Comparison of ENCODE assay signal across 8 cellular contexts in the genomic region with DNA sequence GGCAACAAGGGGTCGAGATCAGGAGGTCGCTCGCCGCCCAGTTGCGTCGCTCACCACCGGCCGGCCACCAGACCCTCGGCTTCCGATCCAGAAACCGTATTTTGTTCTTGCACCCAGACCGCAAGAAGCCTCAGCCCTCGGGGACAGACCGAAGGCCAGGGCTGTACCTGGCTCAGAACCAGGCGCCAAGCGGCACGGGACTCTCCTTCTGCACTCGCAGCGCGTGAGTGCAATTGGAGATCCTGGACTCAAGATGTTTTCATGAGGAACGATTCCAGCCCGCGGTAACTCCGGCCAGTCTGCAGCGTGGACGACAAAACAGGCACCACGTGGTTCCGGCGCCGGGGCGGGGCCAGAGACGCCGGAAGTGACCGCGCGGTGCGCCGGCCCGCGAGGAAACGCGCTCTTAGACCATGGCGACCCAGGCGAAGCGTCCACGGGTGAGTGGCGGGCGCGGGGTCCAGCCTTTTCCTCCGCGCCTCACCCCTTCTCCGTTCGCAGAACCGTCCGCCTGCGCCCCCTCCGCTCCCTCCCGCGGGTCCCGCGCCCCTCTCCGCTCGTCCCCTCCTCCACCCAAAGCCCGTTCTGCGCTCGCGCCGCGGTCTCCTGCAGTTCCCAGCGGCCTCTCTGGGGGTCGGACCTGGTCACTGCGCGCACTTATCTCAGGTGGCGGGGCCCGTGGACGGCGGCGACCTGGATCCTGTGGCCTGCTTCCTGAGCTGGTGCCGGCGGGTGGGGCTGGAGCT.
DNase-seq lines count a peak whose midpoint lies in the region; ATAC-seq and TF ChIP-seq lines count a peak whose summit lies in the region.

A gene with protein sequence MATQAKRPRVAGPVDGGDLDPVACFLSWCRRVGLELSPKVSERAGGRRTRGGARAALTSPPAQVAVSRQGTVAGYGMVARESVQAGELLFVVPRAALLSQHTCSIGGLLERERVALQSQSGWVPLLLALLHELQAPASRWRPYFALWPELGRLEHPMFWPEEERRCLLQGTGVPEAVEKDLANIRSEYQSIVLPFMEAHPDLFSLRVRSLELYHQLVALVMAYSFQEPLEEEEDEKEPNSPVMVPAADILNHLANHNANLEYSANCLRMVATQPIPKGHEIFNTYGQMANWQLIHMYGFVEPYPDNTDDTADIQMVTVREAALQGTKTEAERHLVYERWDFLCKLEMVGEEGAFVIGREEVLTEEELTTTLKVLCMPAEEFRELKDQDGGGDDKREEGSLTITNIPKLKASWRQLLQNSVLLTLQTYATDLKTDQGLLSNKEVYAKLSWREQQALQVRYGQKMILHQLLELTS (plus strand): TSS at position 393 of the 746 bp plus-strand sequence. CDS start 21 bp downstream, at position 414.

- peak; percentile 31; the same call in 1 of the 2 replicates for TF ChIP-seq CTCF in RWPE1 (conservative IDR thresholded peaks at IDR 0.05; ENCODE audit: low read depth)

- POLR2A ChIA-PET in RWPE1 (lab: Yijun Ruan, JAX; ENCODE audit: low non-redundant PET): no interaction called here

- CTCF ChIA-PET in RWPE1 (lab: Yijun Ruan, JAX): interaction anchor here (0.6 to 0.7 kb wide), 3 partner anchors 14 to 1093 kb away, joined by 3 to 4 read pairs (median 4); no protein-coding TSS in a partner anchor

- H3K27ac ChIP-seq in RWPE1 (peak within 1 kb of the TSS; percentile 85), subcutaneous abdominal adipose tissue (ENCODE audit: low read depth, low read length) (peak within 1 kb of the TSS; percentile 58)

- peak; percentile 64 for DNase-seq in DMS53 treated with DMSO at 0.1 percent for 48 hours (lab: John Stamatoyannopoulos, UW; ENCODE audit: unreplicated experiment)
- peak; percentile 79 for DNase-seq in HuH-7.5 (ENCODE audit: low spot score)
- peak; percentile 74 for DNase-seq in RWPE1 (ENCODE audit: low spot score)
- peak; percentile 46 to 65 (median 46) for DNase-seq in activated naive CD4-positive, alpha-beta T cell (lab: John Stamatoyannopoulos, UW)
- peak; percentile 86 for DNase-seq in foreskin melanocyte

- H3K27me3 ChIP-seq in neuron (ENCODE audit: insufficient read depth, low read length) (no peaks in the 10 kb centered on the region), subcutaneous abdominal adipose tissue (ENCODE audit: control insufficient read depth in 5 of 5, insufficient read depth in 4 of 5, low read length in 5 of 5) (no peaks in the 10 kb centered on the region)

- H3K4me1 ChIP-seq in neuron (ENCODE audit: insufficient read depth, low read length) (no peaks in the 10 kb centered on the region), subcutaneous abdominal adipose tissue (ENCODE audit: control insufficient read depth in 5 of 5, insufficient read depth in 5 of 5, low read length in 5 of 5) (peaks cover 1 to 26% (median 18%) of the 10 kb centered on the region in 5 donors)

- H3K4me3 ChIP-seq in neuron (ENCODE audit: low read length) (peak within 1 kb of the TSS; percentile 35), subcutaneous abdominal adipose tissue (ENCODE audit: low read depth in 1 of 5, low read length in 5 of 5) (peak within 1 kb of the TSS; percentile 63 to 93 (median 86))

- peak within 1 kb of the TSS; percentile 7 to 83 (median 64) for H3K9ac ChIP-seq in subcutaneous abdominal adipose tissue (ENCODE audit: low read length in 5 of 5)

- H3K36me3 ChIP-seq in neuron (ENCODE audit: insufficient read depth, low read length) (peaks cover 74% of the 10 kb centered on the region), subcutaneous abdominal adipose tissue (ENCODE audit: control insufficient read depth in 5 of 5, insufficient read depth in 5 of 5, low read length in 5 of 5) (peaks cover 15 to 33% (median 27%) of the 10 kb centered on the region in 5 donors)

- H2AFZ ChIP-seq in neuron (ENCODE audit: low read depth, low read length): no peak within 1 kb of the TSS

- H3K9me3 ChIP-seq in neuron (ENCODE audit: low read length) (no peaks in the 10 kb centered on the region), subcutaneous abdominal adipose tissue (ENCODE audit: control insufficient read depth in 5 of 5, low read length in 5 of 5) (no peaks in the 10 kb centered on the region)

- peak; percentile 61 for ATAC-seq in GM21526 (IDR thresholded peaks at IDR 0.05; ENCODE audit: low FRiP score, unreplicated experiment)

Comparison
In these comparisons a context has a peak if more than half of its experiments do, and no peak if none do; other contexts are left out.
1. Peak in every context shown above with its lines: DNase-seq, ATAC-seq, H3K4me3 ChIP-seq and H3K27ac ChIP-seq.